Comparison of ENCODE assay signal across 20 cellular contexts in genomic region chr18:54924948-54925347, GRCh38. TPM values are rescaled to one million over a fixed set of nuclear protein-coding genes. Genes with fewer than 3 reads are reported as not detected.
DNase-seq lines count a peak whose midpoint lies in the region; ATAC-seq and TF ChIP-seq lines count a peak whose summit lies in the region.
"Had no signal": no experiment of that assay in that cellular context is flagged by ENCODE, and none has a peak within 500 bp of the region (broad histone marks: within the 10 kb centered on the region; RNA-seq: fewer than 3 reads in every experiment).

No MANE protein-coding gene starts in this region.

- no peak overlapping the region for H3K4me3 ChIP-seq in choroid plexus epithelial cell (ENCODE audit: low read depth, low read length)
- H3K4me3 ChIP-seq in upper lobe of right lung: no peak overlapping the region

- H3K27me3 ChIP-seq in upper lobe of right lung: no peaks in the 10 kb centered on the region
- H3K27me3 ChIP-seq: BE2C had no signal

- TF ChIP-seq CTCF in choroid plexus epithelial cell (conservative IDR thresholded peaks at IDR 0.05; ENCODE audit: low read depth, low read length): no peak
- TF ChIP-seq CTCF in GM13976 (IDR thresholded peaks at IDR 0.05; ENCODE audit: borderline replicate concordance, control extremely low read depth, extremely low read depth, insufficient read depth, missing control alignments): no peak
- no peak for TF ChIP-seq CTCF in upper lobe of right lung (IDR thresholded peaks at IDR 0.05)

- intact Hi-C loops in upper lobe of right lung (cut with DNase I): no loop called here

- H3K36me3 ChIP-seq in upper lobe of right lung: peaks cover 6% of the 10 kb centered on the region
- H3K36me3 ChIP-seq: BE2C had no signal

- H3K9me3 ChIP-seq in upper lobe of right lung: no peaks in the 10 kb centered on the region
- H3K9me3 ChIP-seq: BE2C had no signal

- no peak overlapping the region for H3K27ac ChIP-seq in upper lobe of right lung

- DNase-seq in ELR (ENCODE audit: low read depth) (peak; percentile 58), M059J (ENCODE audit: low read depth) (peak; percentile 42), choroid plexus epithelial cell (ENCODE audit: low read depth) (peak; percentile 25), iris pigment epithelial cell (ENCODE audit: low read depth) (peak; percentile 64), GM13976 (ENCODE audit: low spot score) (no peak), upper lobe of right lung (no peak), NCI-H1105 treated with DMSO at 0.1 percent for 48 hours (lab: John Stamatoyannopoulos, UW) (no peak)
- DNase-seq: BE2C; Calu3; CD4-positive, alpha-beta memory T cell; DMS53; GOT3; KG1; NCI-H1092; NCI-H1694; NCI-H510A treated with DMSO at 0.1 percent for 48 hours; NCI-H82 had no signal

- no peaks in the 10 kb centered on the region for H3K4me1 ChIP-seq in upper lobe of right lung
- H3K4me1 ChIP-seq: BE2C had no signal

- ATAC-seq in upper lobe of right lung: no peak
- ATAC-seq in GM21619 (IDR thresholded peaks at IDR 0.05; ENCODE audit: unreplicated experiment): no peak
- ATAC-seq: Right ventricle myocardium inferior had no signal

- in situ Hi-C loops in GM13976 (cut with MboI; ENCODE audit: low sequenced_read_pairs, unreplicated experiment): no loop called here

RNA-seq across cellular contexts. Expression of gene CCDC68, which starts 34.3 kb away (rescaled TPM):
- total RNA-seq in M059J (2014; rRNA removed; shearing (Covaris generic)): 0.05 and 0.30 TPM in 2 replicates
- total RNA-seq in upper lobe of right lung: 20.8 TPM
- total RNA-seq: G401 had no signal

Comparison
In these comparisons a context has a peak if more than half of its experiments do, and no peak if none do; other contexts are left out.
1. DNase-seq: peak in ELR (single experiment), M059J (single experiment), choroid plexus epithelial cell (single experiment) and iris pigment epithelial cell (single experiment); none in GM13976 (single experiment), upper lobe of right lung (single experiment) and NCI-H1105 treated with DMSO at 0.1 percent for 48 hours (single experiment).
2. RNA of gene CCDC68, which starts 34.3 kb away (total RNA-seq): 20.8 TPM in upper lobe of right lung (single experiment); 0.05 to 0.30 TPM in M059J; every median in the first group is over 10 times any median in the second.